18 cellular contexts compared by ENCODE assay signal in genomic region chrX:105744291-105744690, GRCh38.
DNase-seq lines count a peak whose midpoint lies in the region; ATAC-seq, FAIRE-seq and TF ChIP-seq lines count a peak whose summit lies in the region.
"Had no signal": no experiment of that assay in that cellular context is flagged by ENCODE, and none has a peak within 500 bp of the region (broad histone marks: within the 10 kb centered on the region; RNA-seq: fewer than 3 reads in every experiment).

No MANE protein-coding gene starts in this region.

- H3K79me2 ChIP-seq in mammary epithelial cell (ENCODE audit: insufficient read depth, low read length) = no peaks in the 10 kb centered on the region
- H3K79me2 ChIP-seq in keratinocyte (ENCODE audit: control insufficient read depth, insufficient read depth, low read length) = no peaks in the 10 kb centered on the region

- BruUV-seq in mammary epithelial cell (replicated peaks; lab: Mats Ljungman, UMichigan) = no TSS peak

- H2AFZ ChIP-seq in mammary epithelial cell (ENCODE audit: low read depth, low read length) (peak overlapping the region; percentile 30), keratinocyte (ENCODE audit: control insufficient read depth, low read length) (no peak overlapping the region)
- H2AFZ ChIP-seq: GM23248 had no signal

- DNase-seq in mammary epithelial cell (peak; percentile 34), breast epithelium (ENCODE audit: low spot score in 2 of 2) (no peak), epithelial cell of esophagus (ENCODE audit: low read depth) (peak; percentile 70), keratinocyte (ENCODE audit: low read depth, low spot score) (peak; percentile 17), mucosa of descending colon (no peak), kidney glomerular epithelial cell (lab: John Stamatoyannopoulos, UW) (no peak)
- DNase-seq in effector CD8-positive, alpha-beta T cell (lab: John Stamatoyannopoulos, UW) = no peak
- DNase-seq: AML-193; CD4-positive, alpha-beta T cell; DMS153; DMS79; GDM1; GM23248 had no signal

- H3K4me1 ChIP-seq in mammary epithelial cell (ENCODE audit: insufficient read depth, low read length) (peaks cover 25% of the 10 kb centered on the region), breast epithelium (no peaks in the 10 kb centered on the region), keratinocyte (ENCODE audit: control insufficient read depth, extremely low read depth, insufficient read depth, low read length) (peaks cover 14% of the 10 kb centered on the region), mucosa of descending colon (ENCODE audit: low read depth) (no peaks in the 10 kb centered on the region)
- H3K4me1 ChIP-seq: A549, HAP-1 had no signal

- H3K27ac ChIP-seq in mammary epithelial cell (ENCODE audit: insufficient read depth, low read depth, low read length) = no peak overlapping the region
- H3K27ac ChIP-seq in breast epithelium = no peak overlapping the region
- H3K27ac ChIP-seq in keratinocyte (ENCODE audit: control insufficient read depth, insufficient read depth, low read length) = no peak overlapping the region
- H3K27ac ChIP-seq: 22Rv1, A549, C4-2B, GM23248 had no signal

- H3K9ac ChIP-seq in mammary epithelial cell (ENCODE audit: insufficient read depth, low read length) = no peak overlapping the region
- no peak overlapping the region for H3K9ac ChIP-seq in keratinocyte (ENCODE audit: control insufficient read depth, extremely low read depth, insufficient read depth, low read length)
- H3K9ac ChIP-seq: GM23248 had no signal

- no peak for TF ChIP-seq POLR2A in breast epithelium (IDR thresholded peaks at IDR 0.05)

- H3K4me2 ChIP-seq in mammary epithelial cell (ENCODE audit: insufficient read depth, low read depth, low read length) (peak overlapping the region; percentile 31), keratinocyte (ENCODE audit: control insufficient read depth, extremely low read depth, insufficient read depth, low read depth, low read length) (no peak overlapping the region)
- H3K4me2 ChIP-seq: A549 had no signal

- TF ChIP-seq CTCF in mammary epithelial cell (conservative IDR thresholded peaks at IDR 0.05 in 1 of 2, IDR thresholded peaks at IDR 0.05 in 1 of 2; ENCODE audit: extremely low read depth in 1 of 2, insufficient read depth in 1 of 2, low read depth in 1 of 2, low read length in 2 of 2) = no peak
- TF ChIP-seq CTCF in breast epithelium (IDR thresholded peaks at IDR 0.05) = no peak
- TF ChIP-seq CTCF in epithelial cell of esophagus (IDR thresholded peaks at IDR 0.05; ENCODE audit: insufficient read depth, low read depth, low read length, missing control alignments) = no peak
- TF ChIP-seq CTCF in keratinocyte (optimal IDR thresholded peaks at IDR 0.05 in 1 of 3, IDR thresholded peaks at IDR 0.05 in 1 of 3, conservative IDR thresholded peaks at IDR 0.05 in 1 of 3; ENCODE audit: extremely low read depth in 1 of 3, insufficient read depth in 2 of 3, low read length in 3 of 3) = no peak
- no peak for TF ChIP-seq CTCF in mucosa of descending colon (IDR thresholded peaks at IDR 0.05)

- peak; percentile 43 for FAIRE-seq in keratinocyte (lab: Jason Lieb, UNC)
- FAIRE-seq: GM12892 had no signal

- in situ Hi-C loops in mammary epithelial cell (cut with MboI; ENCODE audit: low sequenced_read_pairs in 2 of 2) = no loop called here

- H4K20me1 ChIP-seq in mammary epithelial cell (ENCODE audit: insufficient read depth, low read length) (no peaks in the 10 kb centered on the region), keratinocyte (ENCODE audit: control insufficient read depth, extremely low read depth, insufficient read depth, low read length) (no peaks in the 10 kb centered on the region)

- CTCF ChIA-PET in mammary epithelial cell (lab: Charles Lee; ENCODE audit: low non-redundant PET) = interaction anchor here (0.6 kb wide), 1 partner anchor 42 kb away, joined by 4 read pairs; no protein-coding TSS in a partner anchor

- H3K27me3 ChIP-seq in mammary epithelial cell (ENCODE audit: insufficient read depth, low read length) (no peaks in the 10 kb centered on the region), breast epithelium (peaks cover 0 to 39% of the 10 kb centered on the region in 2 donors), keratinocyte (ENCODE audit: control insufficient read depth, extremely low read depth, insufficient read depth, low read length) (no peaks in the 10 kb centered on the region)

- no peak for ATAC-seq in mucosa of descending colon
- ATAC-seq: A549 had no signal

- H3K9me1 ChIP-seq in keratinocyte (ENCODE audit: control insufficient read depth, extremely low read depth, insufficient read depth, low read length) = no peaks in the 10 kb centered on the region

- H3K9me3 ChIP-seq in mammary epithelial cell (replicated peaks; ENCODE audit: insufficient read depth, low read length) (no peaks in the 10 kb centered on the region), breast epithelium (no peaks in the 10 kb centered on the region), keratinocyte (ENCODE audit: control insufficient read depth, low read depth, low read length) (no peaks in the 10 kb centered on the region), mucosa of descending colon (no peaks in the 10 kb centered on the region)
- H3K9me3 ChIP-seq: A549, HAP-1 had no signal

- no peaks in the 10 kb centered on the region for H3K36me3 ChIP-seq in mammary epithelial cell (ENCODE audit: insufficient read depth, low read length)
- no peaks in the 10 kb centered on the region for H3K36me3 ChIP-seq in breast epithelium
- H3K36me3 ChIP-seq in keratinocyte (ENCODE audit: control insufficient read depth in 2 of 2, extremely low read depth in 1 of 2, insufficient read depth in 2 of 2, low read length in 2 of 2) = no peaks in the 10 kb centered on the region
- H3K36me3 ChIP-seq in mucosa of descending colon (ENCODE audit: low read depth) = no peaks in the 10 kb centered on the region
- H3K36me3 ChIP-seq: HAP-1 had no signal

- intact Hi-C loops in mammary epithelial cell (cut with micrococcal nuclease) = no loop called here
- intact Hi-C loops in breast epithelium (cut with DNase I; ENCODE audit: low total_unique reads) = no loop called here
- intact Hi-C loops in mucosa of descending colon (cut with DNase I, micrococcal nuclease) = no loop called here

- H3K4me3 ChIP-seq in mammary epithelial cell (replicated peaks in 1 of 3; ENCODE audit: insufficient read depth in 1 of 3, low read depth in 2 of 3, low read length in 3 of 3) = no peak overlapping the region
- H3K4me3 ChIP-seq in breast epithelium = no peak overlapping the region
- H3K4me3 ChIP-seq in epithelial cell of esophagus (ENCODE audit: low read length) = no peak overlapping the region
- no peak overlapping the region for H3K4me3 ChIP-seq in keratinocyte (ENCODE audit: control insufficient read depth in 2 of 3, extremely low read depth in 1 of 3, insufficient read depth in 2 of 3, low read depth in 1 of 3, low read length in 3 of 3)
- H3K4me3 ChIP-seq in mucosa of descending colon = no peak overlapping the region
- H3K4me3 ChIP-seq: A549, GM23248, HAP-1 had no signal

- dilution Hi-C loops in mammary epithelial cell (cut with HindIII; ENCODE audit: low sequenced_read_pairs) = no loop called here
- dilution Hi-C loops in keratinocyte (cut with MboI; ENCODE audit: extremely low pct_ligation_motif_present, low sequenced_read_pairs) = no loop called here

Comparison
In these comparisons a context has a peak if more than half of its experiments do, and no peak if none do; other contexts are left out.
1. DNase-seq: peak in mammary epithelial cell (single experiment), epithelial cell of esophagus (single experiment) and keratinocyte (single experiment); none in breast epithelium (0 of 2), mucosa of descending colon (0 of 3), effector CD8-positive, alpha-beta T cell (single experiment) and kidney glomerular epithelial cell (single experiment).